24 cellular contexts compared by ENCODE assay signal in genomic region chr20:60691966-60692615, GRCh38.
DNase-seq lines count a peak whose midpoint lies in the region; ATAC-seq and TF ChIP-seq lines count a peak whose summit lies in the region.
"Had no signal": no experiment of that assay in that cellular context is flagged by ENCODE, and none has a peak within 500 bp of the region (broad histone marks: within the 10 kb centered on the region; RNA-seq: fewer than 3 reads in every experiment).

No MANE protein-coding gene starts in this region.

- no peaks in the 10 kb centered on the region for H4K20me1 ChIP-seq in H9 (ENCODE audit: control insufficient read depth, insufficient read depth, insufficient read length)
- H4K20me1 ChIP-seq: BLaER1 treated with 17β-estradiol and CSF1 and Interleukin-3, amounts not matched to agents 10 nM and 100 nM had no signal

- H3K36me3 ChIP-seq in iPS-20b (ENCODE audit: insufficient read depth, low read depth, low read length): no peaks in the 10 kb centered on the region
- H3K36me3 ChIP-seq: BLaER1 treated with 17β-estradiol and CSF1 and Interleukin-3, amounts not matched to agents 10 nM and 100 nM had no signal

- H2BK120ac ChIP-seq in H9 (ENCODE audit: low read depth, low read length, poor library complexity, severe bottlenecking): no peak overlapping the region

- no peaks in the 10 kb centered on the region for H3K23me2 ChIP-seq in H9 (ENCODE audit: insufficient read length, low read depth, low read length, poor library complexity, severe bottlenecking)

- H3K4me1 Mint-ChIP-seq in H9 (peaks cover 49 to 55% of the 10 kb centered on the region in 2 experiments), WTC11 (peaks cover 67% of the 10 kb centered on the region)
- H3K4me1 Mint-ChIP-seq: CD4-positive, alpha-beta memory T cell; T-cell had no signal

- H3K9me3 ChIP-seq in H9 (ENCODE audit: control insufficient read depth, low read depth, low read length) (no peaks in the 10 kb centered on the region), iPS-20b (ENCODE audit: insufficient read depth, low read depth, low read length) (no peaks in the 10 kb centered on the region)
- H3K9me3 ChIP-seq: A549 had no signal

- no peak overlapping the region for H2BK20ac ChIP-seq in H9 (ENCODE audit: low read depth, low read length, poor library complexity, severe bottlenecking)

- H3K9me3 Mint-ChIP-seq in H9 (no peaks in the 10 kb centered on the region), WTC11 (peaks cover 23% of the 10 kb centered on the region)
- H3K9me3 Mint-ChIP-seq: T-cell had no signal

- H4K8ac ChIP-seq in H9 (replicated peaks; ENCODE audit: insufficient read length, low read depth, low read length): no peak overlapping the region

- CTCF ChIA-PET in WTC11 (lab: Charles Lee): interaction anchor here (2.6 kb wide), 1 partner anchor 27 kb away, joined by 10 read pairs; no protein-coding TSS in a partner anchor

- H3K27me3 ChIP-seq in H9 (ENCODE audit: insufficient read depth, low read length) (no peaks in the 10 kb centered on the region), iPS-20b (ENCODE audit: insufficient read depth, low read length) (no peaks in the 10 kb centered on the region)
- H3K27me3 ChIP-seq: BLaER1 treated with 17β-estradiol and CSF1 and Interleukin-3, amounts not matched to agents 10 nM and 100 nM had no signal

- TF ChIP-seq CTCF in H9 (conservative IDR thresholded peaks at IDR 0.05) (no peak), WTC11 (IDR thresholded peaks at IDR 0.05) (no peak), GM10266 (IDR thresholded peaks at IDR 0.05; ENCODE audit: control insufficient read depth, insufficient read depth, low read depth, missing control alignments) (no peak)

- ATAC-seq in WTC11 (no peak; the same call in 1 of the 2 replicates), HG02938 (IDR thresholded peaks at IDR 0.05; ENCODE audit: unreplicated experiment) (no peak), GM21423 (IDR thresholded peaks at IDR 0.05; ENCODE audit: unreplicated experiment) (no peak)
- ATAC-seq: A549, HepG2, T-cell had no signal

- no peak overlapping the region for H4K91ac ChIP-seq in H9 (ENCODE audit: insufficient read length, low read depth, low read length)

- no peak overlapping the region for H3K56ac ChIP-seq in H9 (ENCODE audit: insufficient read length, low read depth, low read length)

- H3K27ac Mint-ChIP-seq in H9: peak overlapping the region; percentile 66 to 90 (median 84)
- H3K27ac Mint-ChIP-seq in WTC11: peak overlapping the region; percentile 98
- H3K27ac Mint-ChIP-seq: CD4-positive, alpha-beta memory T cell; T-cell had no signal

- no peak overlapping the region for H2BK5ac ChIP-seq in H9 (ENCODE audit: insufficient read length, low read length)

- peaks cover 0 to 2% (median 0%) of the 10 kb centered on the region in 3 experiments; a peak in 2 of 7 replicates for H3K36me3 Mint-ChIP-seq in H9 (ENCODE audit: insufficient read depth in 1 of 3, low read depth in 3 of 3)
- peaks cover 21% of the 10 kb centered on the region for H3K36me3 Mint-ChIP-seq in WTC11
- H3K36me3 Mint-ChIP-seq: CD4-positive, alpha-beta memory T cell; T-cell had no signal

- H3K27me3 Mint-ChIP-seq in H9 (ENCODE audit: low read depth) (peaks cover 3% of the 10 kb centered on the region; the same call in 1 of the 2 replicates), WTC11 (ENCODE audit: low read depth) (peaks cover 16% of the 10 kb centered on the region)

- no peak overlapping the region for H4K5ac ChIP-seq in H9 (ENCODE audit: insufficient read length, low read depth, low read length)

- H3K4ac ChIP-seq in H9 (ENCODE audit: low read depth, low read length): no peak overlapping the region

- H3K4me3 ChIP-seq in iPS-20b (ENCODE audit: low read length): no peak overlapping the region
- H3K4me3 ChIP-seq: A549; BLaER1 treated with 17β-estradiol and CSF1 and Interleukin-3, amounts not matched to agents 10 nM and 100 nM had no signal

- peak overlapping the region; percentile 15 for H3K18ac ChIP-seq in H9 (ENCODE audit: insufficient read length, low read depth, low read length)

- H3K9ac ChIP-seq in H9 (ENCODE audit: extremely low read depth, insufficient read length, low read length): no peak overlapping the region
- peak overlapping the region; percentile 9; the same call in 1 of the 2 replicates for H3K9ac ChIP-seq in iPS-20b (ENCODE audit: low read depth, low read length)
- H3K9ac ChIP-seq: BLaER1 treated with 17β-estradiol and CSF1 and Interleukin-3, amounts not matched to agents 10 nM and 100 nM had no signal

- H2AFZ ChIP-seq in H9 (ENCODE audit: low read length): no peak overlapping the region

- H3K4me2 ChIP-seq in H9 (ENCODE audit: insufficient read depth, insufficient read length, low read length): peak overlapping the region; percentile 21
- H3K4me2 ChIP-seq: A549 had no signal

- peak overlapping the region in 1 of 2 experiments; percentile 0; a peak in 1 of 5 replicates for H3K4me3 Mint-ChIP-seq in H9
- peak overlapping the region; percentile 24 for H3K4me3 Mint-ChIP-seq in WTC11
- H3K4me3 Mint-ChIP-seq: CD4-positive, alpha-beta memory T cell; T-cell had no signal

- H2BK12ac ChIP-seq in H9 (ENCODE audit: insufficient read length, low read depth, low read length): no peak overlapping the region

- H2AK5ac ChIP-seq in H9 (ENCODE audit: insufficient read length, low read length): no peak overlapping the region

- H3K79me1 ChIP-seq in H9 (ENCODE audit: insufficient read depth, low read depth, low read length, poor library complexity, severe bottlenecking): no peaks in the 10 kb centered on the region

- no peak overlapping the region for H3K23ac ChIP-seq in H9 (ENCODE audit: insufficient read length, low read depth, low read length)

- H3K14ac ChIP-seq in H9 (ENCODE audit: insufficient read depth, low read length): no peak overlapping the region

- H3T11ph ChIP-seq in H9 (ENCODE audit: low read length): no peak overlapping the region

- no peak overlapping the region for H2BK15ac ChIP-seq in H9 (ENCODE audit: low read depth, low read length)

- WGBS in H9 (ENCODE audit: extremely low coverage, insufficient read length, low lambda C conversion rate): no CpG with 5 or more reads among the region's 4 CpGs

- no peaks in the 10 kb centered on the region for H3K79me2 ChIP-seq in H9 (ENCODE audit: insufficient read depth, low read length)

- H3K27ac ChIP-seq in H9 (ENCODE audit: insufficient read length, low read depth, low read length) (peak overlapping the region; percentile 67), iPS-20b (ENCODE audit: low read length) (no peak overlapping the region)
- H3K27ac ChIP-seq: A549 had no signal

- DNase-seq in H9: peak; percentile 66
- DNase-seq in MV-4-11 (lab: John Stamatoyannopoulos, UW): peak; percentile 1
- no peak for DNase-seq in WTC11 (ENCODE audit: low spot score)
- no peak for DNase-seq in GM10266 (ENCODE audit: extremely low spot score)
- no peak for DNase-seq in stimulated activated naive CD4-positive, alpha-beta T cell (lab: John Stamatoyannopoulos, UW)
- DNase-seq: AML-193; CD4-positive, alpha-beta memory T cell; COR-L47; DMS53; GDM1; H7; Karpas-422; NCI-H1092 treated with DMSO at 0.1 percent for 48 hours; NCI-H1436 treated with DMSO at 0.1 percent for 48 hours; NCI-H187 treated with DMSO at 0.1 percent for 48 hours; NCI-H446 treated with DMSO at 0.1 percent for 48 hours; NCI-H69; T-cell had no signal

- H3K4me1 ChIP-seq in H9 (ENCODE audit: insufficient read depth, low read length) (peaks cover 9% of the 10 kb centered on the region), iPS-20b (ENCODE audit: insufficient read depth, low read length) (peaks cover 35% of the 10 kb centered on the region)
- H3K4me1 ChIP-seq: A549 had no signal

- POLR2A ChIA-PET in WTC11 (lab: Charles Lee): no interaction called here

TF ChIP-seq in WTC11, 78 proteins besides CTCF, POLR2A, EP300 and RAD21:
- TF ChIP-seq ETV6 (CRISPR knock-in tag; IDR thresholded peaks at IDR 0.05) (0 out of 2 replicates have a peak, but pooled peaks have one; percentile 30), FOXP4 (CRISPR knock-in tag; IDR thresholded peaks at IDR 0.05) (no peak)

Comparison
In these comparisons a context has a peak if more than half of its experiments do, and no peak if none do; other contexts are left out.
1. DNase-seq: peak in H9 (single experiment) and MV-4-11 (single experiment); none in WTC11 (single experiment), GM10266 (single experiment) and stimulated activated naive CD4-positive, alpha-beta T cell (0 of 6).